In the genomic region with DNA sequence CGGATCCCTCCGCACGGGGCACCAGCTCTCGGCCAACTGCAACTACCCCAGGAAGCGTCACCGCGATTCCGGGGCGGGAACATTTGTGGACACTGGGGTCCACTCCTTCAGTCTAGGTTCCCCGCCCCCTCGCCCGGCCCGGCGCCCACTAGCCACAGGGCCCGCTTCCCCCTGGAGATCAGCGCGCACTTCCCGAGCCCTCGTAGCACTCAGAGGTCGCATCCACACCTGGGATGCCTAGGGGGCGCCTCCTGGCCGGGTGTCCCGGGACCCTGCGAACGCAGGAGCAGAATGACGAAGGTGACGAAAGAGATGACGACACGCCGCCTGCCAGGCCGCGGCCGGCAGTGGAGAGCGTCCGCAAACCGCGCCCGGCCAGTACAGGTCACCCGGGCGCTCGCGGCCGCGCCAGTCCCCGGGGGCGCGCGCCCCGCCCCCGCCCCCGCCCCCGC, we compare ENCODE assay signal across 8 cellular contexts. TPM values are rescaled to one million over a fixed set of nuclear protein-coding genes. Genes with fewer than 3 reads are reported as not detected.
DNase-seq lines count a peak whose midpoint lies in the region; ATAC-seq, FAIRE-seq and TF ChIP-seq lines count a peak whose summit lies in the region.

No MANE protein-coding gene starts in this region.

- H3K4me2 ChIP-seq in HepG2 (ENCODE audit: low read depth, low read length): peak overlapping the region; percentile 79

- POLR2A ChIA-PET in activated CD4-positive, alpha-beta T cell treated with anti-CD3 and anti-CD28 coated beads, Interleukin-2, amount 10 ng/mL, durations not matched to agents 7 days and 5 days (lab: Charles Lee): no interaction called here
- POLR2A ChIA-PET in HepG2 (lab: Yijun Ruan, JAX): interaction anchor here (1.2 to 4.9 kb wide), 6 partner anchors 10 to 337 kb away, joined by 5 to 23 read pairs (median 10); no protein-coding TSS in a partner anchor

- WGBS in HepG2 (ENCODE audit: low lambda C conversion rate): 0% methylated on average over 23 of the region's 52 CpGs

- ATAC-seq in HG02938 (IDR thresholded peaks at IDR 0.05; ENCODE audit: unreplicated experiment): peak; percentile 72
- peak; percentile 76 for ATAC-seq in HepG2

- H3K36me3 Mint-ChIP-seq in activated CD4-positive, alpha-beta T cell treated with anti-CD3 and anti-CD28 coated beads, Interleukin-2, amount 10 ng/mL, durations not matched to agents 7 days and 5 days (ENCODE audit: low read depth): no peaks in the 10 kb centered on the region

- CTCF ChIA-PET in activated CD4-positive, alpha-beta T cell treated with anti-CD3 and anti-CD28 coated beads, Interleukin-2, amount 10 ng/mL, durations not matched to agents 7 days and 5 days (lab: Charles Lee): interaction anchor here (1.0 kb wide), 1 partner anchor 367 kb away, joined by 3 read pairs; no protein-coding TSS in a partner anchor
- CTCF ChIA-PET in HepG2 (lab: Yijun Ruan, JAX; ENCODE audit: low intra/inter-chr PET ratio, low total read pairs): no interaction called here

- H3K27ac ChIP-seq in HepG2 (ENCODE audit: extremely low read length, insufficient read depth, low read length): peak overlapping the region; percentile 88

- no TSS peak for BruUV-seq in HepG2 (replicated peaks; lab: Mats Ljungman, UMichigan)

- in situ Hi-C loops in HepG2 (cut with HindIII; ENCODE audit: extremely low pct_ligation_motif_present, low pct_unique_long_range_greater_than_20kb): loop anchor here (5.0 kb wide), 1 partner anchor 113 kb away; a partner anchor contains a TSS

- peak; percentile 86 for TF ChIP-seq RAD21 in HepG2 (CRISPR knock-in tag; IDR thresholded peaks at IDR 0.05)

- peak; percentile 78 for TF ChIP-seq CTCF in HepG2 (CRISPR knock-in tag; IDR thresholded peaks at IDR 0.05)

- DNase-seq in 8988T: peak; percentile 82
- peak; percentile 81 for DNase-seq in NCI-H2196 (lab: John Stamatoyannopoulos, UW; ENCODE audit: unreplicated experiment)
- peak; percentile 81 for DNase-seq in activated CD4-positive, alpha-beta T cell treated with anti-CD3 and anti-CD28 coated beads, Interleukin-2, amount 10 ng/mL, durations not matched to agents 7 days and 5 days
- peak; percentile 70 for DNase-seq in dedifferentiated amniotic fluid mesenchymal stem cell (ENCODE audit: extremely low spot score)
- peak; percentile 88 for DNase-seq in HepG2 (ENCODE audit: low spot score)
- DNase-seq in stimulated activated CD4-positive, alpha-beta T cell treated with anti-CD3 and anti-CD28 coated beads, Interleukin-2, amount 100 ng/mL, for 48 hours: peak; percentile 55 to 62

- H2AFZ ChIP-seq in HepG2 (ENCODE audit: low read length): no peak overlapping the region

- H3K9me3 Mint-ChIP-seq in activated CD4-positive, alpha-beta T cell treated with anti-CD3 and anti-CD28 coated beads, Interleukin-2, amount 10 ng/mL, durations not matched to agents 7 days and 5 days: peaks cover 2% of the 10 kb centered on the region

- peak overlapping the region; percentile 68 to 87 (median 85) for H3K4me3 ChIP-seq in HepG2 (replicated peaks in 1 of 3; ENCODE audit: insufficient read depth in 1 of 3, low read depth in 2 of 3, low read length in 3 of 3)

- H3K27me3 ChIP-seq in HepG2 (ENCODE audit: control insufficient read depth in 1 of 2, insufficient read depth in 2 of 2, low read length in 2 of 2): no peaks in the 10 kb centered on the region; a peak in 1 of 5 replicates

- peak overlapping the region; percentile 87 for H3K9ac ChIP-seq in HepG2 (ENCODE audit: insufficient read depth, low read depth, low read length)

- no peaks in the 10 kb centered on the region for H4K20me1 ChIP-seq in HepG2 (ENCODE audit: insufficient read depth, low read length)

- H3K4me1 ChIP-seq in HepG2 (ENCODE audit: insufficient read depth, low read length): peaks cover 56% of the 10 kb centered on the region

- H3K36me3 ChIP-seq in HepG2 (replicated peaks in 1 of 2; ENCODE audit: control insufficient read depth in 1 of 2, insufficient read depth in 2 of 2, low read length in 2 of 2): peaks cover 0 to 7% of the 10 kb centered on the region in 2 experiments; a peak in 1 of 5 replicates

- H3K4me1 Mint-ChIP-seq in activated CD4-positive, alpha-beta T cell treated with anti-CD3 and anti-CD28 coated beads, Interleukin-2, amount 10 ng/mL, durations not matched to agents 7 days and 5 days: peaks cover 28% of the 10 kb centered on the region

- peak overlapping the region; percentile 76 for H3K4me3 Mint-ChIP-seq in activated CD4-positive, alpha-beta T cell treated with anti-CD3 and anti-CD28 coated beads, Interleukin-2, amount 10 ng/mL, durations not matched to agents 7 days and 5 days

- peak overlapping the region; percentile 88 for H3K27ac Mint-ChIP-seq in activated CD4-positive, alpha-beta T cell treated with anti-CD3 and anti-CD28 coated beads, Interleukin-2, amount 10 ng/mL, durations not matched to agents 7 days and 5 days

- intact Hi-C loops in HepG2 (cut with micrococcal nuclease; ENCODE audit: unreplicated experiment): loop anchor here (1.0 to 5.0 kb wide), 5 partner anchors 115 to 367 kb away; a partner anchor contains a TSS

- H3K9me3 ChIP-seq in HepG2 (ENCODE audit: low read length): peaks cover 7% of the 10 kb centered on the region; the same call in 1 of the 2 replicates

- TF ChIP-seq EP300 in HepG2 (IDR thresholded peaks at IDR 0.05; ENCODE audit: low read depth in 2 of 2, low read length in 2 of 2) (0 out of 4 replicates have a peak, but pooled peaks of 1 of the 2 experiments have one; percentile 33), HepG2 (CRISPR knock-in tag; IDR thresholded peaks at IDR 0.05; ENCODE audit: borderline replicate concordance) (peak; percentile 43; the same call in 1 of the 2 replicates)

- peak; percentile 47 for TF ChIP-seq POLR2A in GM15510 (IDR thresholded peaks at IDR 0.05; ENCODE audit: borderline replicate concordance, extremely low read depth, insufficient read length)
- TF ChIP-seq POLR2A in HepG2 (IDR thresholded peaks at IDR 0.05; ENCODE audit: insufficient read depth in 1 of 2, low read depth in 2 of 2, low read length in 2 of 2): peak; percentile 59 to 69; a peak in 2 of 4 replicates

- H3K27me3 Mint-ChIP-seq in activated CD4-positive, alpha-beta T cell treated with anti-CD3 and anti-CD28 coated beads, Interleukin-2, amount 10 ng/mL, durations not matched to agents 7 days and 5 days: no peaks in the 10 kb centered on the region

- FAIRE-seq in HepG2 (lab: Jason Lieb, UNC): no peak

- peaks cover 41% of the 10 kb centered on the region for H3K79me2 ChIP-seq in HepG2 (ENCODE audit: insufficient read depth, low read length)

TF ChIP-seq in HepG2, 621 proteins besides CTCF, POLR2A, EP300 and RAD21 (continues in another document):
- no peak for TF ChIP-seq ZNF570 (CRISPR knock-in tag; IDR thresholded peaks at IDR 0.05; ENCODE audit: borderline replicate concordance)
- TF ChIP-seq IKZF1 (IDR thresholded peaks at IDR 0.05): no peak
- no peak for TF ChIP-seq SP140L (CRISPR knock-in tag; IDR thresholded peaks at IDR 0.05; ENCODE audit: borderline replicate concordance)
- TF ChIP-seq GATAD1 (CRISPR knock-in tag; IDR thresholded peaks at IDR 0.05): peak; percentile 58
- TF ChIP-seq ASH2L (IDR thresholded peaks at IDR 0.05; ENCODE audit: insufficient read length, low read depth, low read length): peak; percentile 9
- peak; percentile 79; the same call in 1 of the 2 replicates for TF ChIP-seq KLF11 (CRISPR knock-in tag; IDR thresholded peaks at IDR 0.05)
- TF ChIP-seq EED (CRISPR knock-in tag; IDR thresholded peaks at IDR 0.05): peak; percentile 22; the same call in 1 of the 2 replicates
- no peak; the same call in 1 of the 2 replicates for TF ChIP-seq RFXANK (CRISPR knock-in tag; IDR thresholded peaks at IDR 0.05)
- TF ChIP-seq HHEX (CRISPR knock-in tag; IDR thresholded peaks at IDR 0.05): no peak
- TF ChIP-seq, protein P1, sequence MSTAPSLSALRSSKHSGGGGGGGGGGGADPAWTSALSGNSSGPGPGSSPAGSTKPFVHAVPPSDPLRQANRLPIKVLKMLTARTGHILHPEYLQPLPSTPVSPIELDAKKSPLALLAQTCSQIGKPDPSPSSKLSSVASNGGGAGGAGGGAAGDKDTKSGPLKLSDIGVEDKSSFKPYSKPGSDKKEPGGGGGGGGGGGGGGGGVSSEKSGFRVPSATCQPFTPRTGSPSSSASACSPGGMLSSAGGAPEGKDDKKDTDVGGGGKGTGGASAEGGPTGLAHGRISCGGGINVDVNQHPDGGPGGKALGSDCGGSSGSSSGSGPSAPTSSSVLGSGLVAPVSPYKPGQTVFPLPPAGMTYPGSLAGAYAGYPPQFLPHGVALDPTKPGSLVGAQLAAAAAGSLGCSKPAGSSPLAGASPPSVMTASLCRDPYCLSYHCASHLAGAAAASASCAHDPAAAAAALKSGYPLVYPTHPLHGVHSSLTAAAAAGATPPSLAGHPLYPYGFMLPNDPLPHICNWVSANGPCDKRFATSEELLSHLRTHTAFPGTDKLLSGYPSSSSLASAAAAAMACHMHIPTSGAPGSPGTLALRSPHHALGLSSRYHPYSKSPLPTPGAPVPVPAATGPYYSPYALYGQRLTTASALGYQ (CRISPR knock-in tag; IDR thresholded peaks at IDR 0.05): 0 out of 2 replicates have a peak, but pooled peaks have one; percentile 26

RNA-seq across cellular contexts. Expression of a gene that starts 0.3 kb away (rescaled TPM):
- 10 to 100 TPM; 11.7 to 12.1 TPM for total RNA-seq in activated CD4-positive, alpha-beta T cell treated with anti-CD3 and anti-CD28 coated beads, Interleukin-2, amount 10 ng/mL, durations not matched to agents 7 days and 5 days
- 92.2 and 115 TPM in 2 replicates for total RNA-seq in HepG2 (2016; rRNA removed; fragmentation: Illumina TruSeq; extraction: Trizol)
- 69.0 and 78.3 TPM in 2 replicates for total RNA-seq in HepG2 (2016; cell fraction: cytosol; rRNA removed; fragmentation: Illumina TruSeq; extraction: Trizol; ENCODE audit: low read depth)
- 86.4 and 118 TPM in 2 replicates for total RNA-seq in HepG2 (2016; cell fraction: insoluble cytoplasmic fraction; rRNA removed; fragmentation: Illumina TruSeq; extraction: Trizol)
- 94.9 and 96.7 TPM in 2 replicates for total RNA-seq in HepG2 (2016; cell fraction: membrane; rRNA removed; fragmentation: Illumina TruSeq; extraction: Trizol)
- total RNA-seq in HepG2 (2016; cell fraction: nucleus; rRNA removed; fragmentation: Illumina TruSeq; extraction: Trizol): 108 and 110 TPM in 2 replicates
- 180 and 197 TPM in 2 replicates for polyA plus RNA-seq in HepG2 (2011; rRNA removed)
- polyA plus RNA-seq in HepG2 (2011; cell fraction: cytosol; rRNA removed): 168 and 200 TPM in 2 replicates
- 65.3 and 74.7 TPM in 2 replicates for polyA plus RNA-seq in HepG2 (2011; cell fraction: nucleus; rRNA removed)
- 127 and 143 TPM in 2 replicates for polyA plus RNA-seq in HepG2 (2012)
- 95.4 and 123 TPM in 2 replicates for polyA plus RNA-seq in HepG2 (2016; cell fraction: cytosol; fragmentation: Illumina TruSeq; extraction: Trizol; ENCODE audit: low read depth)
- 91.2 and 101 TPM in 2 replicates for polyA plus RNA-seq in HepG2 (2016; cell fraction: insoluble cytoplasmic fraction; fragmentation: Illumina TruSeq; extraction: Trizol; ENCODE audit: low read depth)
- polyA plus RNA-seq in HepG2 (2016; cell fraction: membrane; fragmentation: Illumina TruSeq; extraction: Trizol; ENCODE audit: low read depth): 103 and 106 TPM in 2 replicates
- 141 and 147 TPM in 2 replicates for polyA plus RNA-seq in HepG2 (2016; cell fraction: nucleus; fragmentation: Illumina TruSeq; extraction: Trizol; ENCODE audit: insufficient read depth, low read depth)
- 20.3 and 109 TPM in 2 replicates for polyA minus RNA-seq in HepG2 (2011; rRNA and poly(A)+ RNA removed; ENCODE audit: low replicate concordance)
- 67.3 and 76.3 TPM in 2 replicates for polyA minus RNA-seq in HepG2 (2011; cell fraction: cytosol; rRNA and poly(A)+ RNA removed)
- polyA minus RNA-seq in HepG2 (2011; cell fraction: nucleus; rRNA and poly(A)+ RNA removed): 156 and 160 TPM in 2 replicates

Comparison
In these comparisons a context has a peak if more than half of its experiments do, and no peak if none do; other contexts are left out.
1. Peak in every context shown above with its lines: DNase-seq, ATAC-seq, H3K4me3 ChIP-seq and H3K27ac ChIP-seq.